7 cellular contexts compared by ENCODE assay signal in genomic region chr3:14452676-14453367, GRCh38. TPM values are rescaled to one million over a fixed set of nuclear protein-coding genes. Genes with fewer than 3 reads are reported as not detected.
DNase-seq lines count a peak whose midpoint lies in the region; ATAC-seq and TF ChIP-seq lines count a peak whose summit lies in the region.

No MANE protein-coding gene starts in this region.

- peak overlapping the region; percentile 67 for H3K27ac Mint-ChIP-seq in MCF 10A (ENCODE audit: low read depth, unreplicated experiment)

- no peak for TF ChIP-seq CTCF in MCF 10A (IDR thresholded peaks at IDR 0.05; ENCODE audit: unreplicated experiment)

- no peak for ATAC-seq in HG03139 (IDR thresholded peaks at IDR 0.05; ENCODE audit: unreplicated experiment)

- peaks cover 17% of the 10 kb centered on the region for H3K4me1 Mint-ChIP-seq in MCF 10A (ENCODE audit: insufficient read depth, unreplicated experiment)

- no peaks in the 10 kb centered on the region for H3K27me3 Mint-ChIP-seq in MCF 10A (ENCODE audit: insufficient read depth, unreplicated experiment)

- DNase-seq in NCI-H1436 (lab: John Stamatoyannopoulos, UW), result peak; percentile 76
- peak; percentile 88 for DNase-seq in MCF 10A (ENCODE audit: unreplicated experiment)
- DNase-seq in left kidney (ENCODE audit: low read depth, low spot score), result peak; percentile 80
- DNase-seq in stromal cell of bone marrow (ENCODE audit: low read depth), result peak; percentile 99
- DNase-seq in OCI-M1 (lab: John Stamatoyannopoulos, UW), result no peak
- DNase-seq in T-helper 2 cell, result no peak

- peaks cover 8% of the 10 kb centered on the region for H3K36me3 Mint-ChIP-seq in MCF 10A (ENCODE audit: insufficient read depth, unreplicated experiment)

- no peak overlapping the region for H3K4me3 Mint-ChIP-seq in MCF 10A (ENCODE audit: unreplicated experiment)

- no TSS peak for BruUV-seq in MCF 10A (replicated peaks; lab: Mats Ljungman, UMichigan)

- POLR2A ChIA-PET in MCF 10A (lab: Yijun Ruan, JAX), result interaction anchor here (1.1 kb wide), 2 partner anchors 253 to 275 kb away, joined by 3 read pairs; no protein-coding TSS in a partner anchor

- CTCF ChIA-PET in MCF 10A (lab: Yijun Ruan, JAX), result interaction anchor here (0.6 to 5.6 kb wide), 12 partner anchors 10 to 755 kb away, joined by 3 to 38 read pairs (median 4); partner anchors contain the start of gene SLC6A6

- intact Hi-C loops in MCF 10A (cut with micrococcal nuclease), result loop anchor here (2.0 kb wide), 1 partner anchor 50 kb away; the partner anchor contains the start of gene SLC6A6

- no peaks in the 10 kb centered on the region for H3K9me3 Mint-ChIP-seq in MCF 10A (ENCODE audit: unreplicated experiment)

RNA-seq across cellular contexts. Expression of gene SLC6A6, which starts 50.4 kb away (rescaled TPM):
- 4.6 and 7.6 TPM in 2 replicates for total RNA-seq in MCF 10A (2022)

Comparison
In these comparisons a context has a peak if more than half of its experiments do, and no peak if none do; other contexts are left out.
1. DNase-seq: peak in NCI-H1436 (single experiment), MCF 10A (single experiment), left kidney (single experiment) and stromal cell of bone marrow (single experiment); none in OCI-M1 (single experiment) and T-helper 2 cell (0 of 5).